Comparison of ENCODE assay signal across 14 cellular contexts in the genomic region with DNA sequence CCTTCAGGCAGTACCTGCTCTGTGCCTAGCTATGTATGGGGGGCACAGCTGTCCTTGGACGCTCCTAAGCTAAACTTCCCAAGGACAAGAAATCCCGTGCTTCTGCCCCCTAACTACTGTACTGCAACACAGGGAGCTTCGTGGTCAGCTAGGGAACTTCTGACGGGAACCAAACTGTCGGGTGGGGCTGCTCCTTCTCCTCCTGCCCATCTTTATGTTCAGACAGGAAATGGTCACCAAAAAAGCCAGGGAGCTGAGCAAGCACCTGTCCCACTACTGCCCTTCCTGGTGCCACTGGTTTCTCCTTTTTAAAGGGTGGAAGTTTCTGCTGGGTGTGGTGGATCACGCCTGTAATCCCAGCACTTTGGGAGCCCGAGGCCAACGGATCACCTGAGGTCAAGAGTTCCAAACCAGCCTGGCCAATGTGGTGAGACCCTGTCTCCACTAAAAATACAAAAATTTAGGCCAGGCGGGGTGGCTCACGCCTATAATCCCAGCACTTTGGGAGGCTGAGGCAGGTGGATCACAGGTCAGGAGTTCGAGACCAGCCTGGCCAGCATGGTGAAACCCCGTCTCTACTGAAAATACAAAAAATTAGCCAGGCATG. TPM values are rescaled to one million over a fixed set of nuclear protein-coding genes. Genes with fewer than 3 reads are reported as not detected.
A peak's percentile ranks its signal among the peaks of the same experiment; 100 is the strongest.
DNase-seq lines count a peak whose midpoint lies in the region; ATAC-seq and TF ChIP-seq lines count a peak whose summit lies in the region.
"Had no signal": no experiment of that assay in that cellular context is flagged by ENCODE, and none has a peak within 500 bp of the region (broad histone marks: within the 10 kb centered on the region; RNA-seq: fewer than 3 reads in every experiment).

No MANE protein-coding gene starts in this region.

- H4K8ac ChIP-seq in IMR-90 (ENCODE audit: low read depth in 2 of 2, low read length in 2 of 2) = no peak overlapping the region

- no peak overlapping the region for H3K4me3 ChIP-seq in IMR-90 (ENCODE audit: insufficient read depth, low read depth, low read length)
- H3K4me3 ChIP-seq in mammary epithelial cell (replicated peaks in 1 of 3; ENCODE audit: insufficient read depth in 1 of 3, low read depth in 2 of 3, low read length in 3 of 3) = no peak overlapping the region
- no peak overlapping the region for H3K4me3 ChIP-seq in lung
- no peak overlapping the region for H3K4me3 ChIP-seq in suprapubic skin
- H3K4me3 ChIP-seq in A673 (ENCODE audit: low read depth, low read length, poor library complexity, severe bottlenecking) = no peak overlapping the region
- H3K4me3 ChIP-seq: GM23338 had no signal

- no peak for TF ChIP-seq POLR2A in IMR-90 (IDR thresholded peaks at IDR 0.05; ENCODE audit: low read depth, low read length)
- TF ChIP-seq POLR2A in suprapubic skin (IDR thresholded peaks at IDR 0.05) = no peak

- dilution Hi-C loops in IMR-90 (cut with HindIII; ENCODE audit: low sequenced_read_pairs, unreplicated experiment) = no loop called here
- dilution Hi-C loops in mammary epithelial cell (cut with HindIII; ENCODE audit: low sequenced_read_pairs) = no loop called here

- WGBS in IMR-90 (ENCODE audit: extremely low coverage in 2 of 2, insufficient read length in 1 of 2), 2 experiments = no CpG with 5 or more reads among the region's 12 CpGs
- WGBS in mammary epithelial cell (ENCODE audit: low coverage, missing lambda C conversion rate) = 65% methylated on average over 11 of the region's 12 CpGs
- 52 to 67% methylated on average over 12 of the region's 12 CpGs for WGBS in lung, 2 donors
- WGBS in suprapubic skin = 75% methylated on average over 12 of the region's 12 CpGs

- no peak overlapping the region for H3K56ac ChIP-seq in IMR-90 (ENCODE audit: extremely low read depth, insufficient read depth, low read length)

- TF ChIP-seq CTCF in IMR-90 (conservative IDR thresholded peaks at IDR 0.05; ENCODE audit: low read depth, low read length) (no peak), mammary epithelial cell (conservative IDR thresholded peaks at IDR 0.05 in 1 of 2, IDR thresholded peaks at IDR 0.05 in 1 of 2; ENCODE audit: extremely low read depth in 1 of 2, insufficient read depth in 1 of 2, low read depth in 1 of 2, low read length in 2 of 2) (no peak), lung (IDR thresholded peaks at IDR 0.05; ENCODE audit: control extremely low read depth, extremely low read depth) (no peak), suprapubic skin (IDR thresholded peaks at IDR 0.05) (no peak), A673 (conservative IDR thresholded peaks at IDR 0.05; ENCODE audit: low read depth, low read length) (no peak)

- H2BK15ac ChIP-seq in IMR-90 (ENCODE audit: low read depth, low read length) = no peak overlapping the region; the same call in 2 of the 3 replicates

- H3K79me1 ChIP-seq in IMR-90 (ENCODE audit: low read depth in 1 of 2, low read length in 2 of 2) = peaks cover 13 to 82% of the 10 kb centered on the region in 2 experiments; a peak in 3 of 4 replicates

- H3K4me2 ChIP-seq in IMR-90 (ENCODE audit: low read depth, low read length) (no peak overlapping the region), mammary epithelial cell (ENCODE audit: insufficient read depth, low read depth, low read length) (peak overlapping the region; percentile 61)
- H3K4me2 ChIP-seq: GM23338 had no signal

- no peak overlapping the region for H2BK5ac ChIP-seq in IMR-90 (ENCODE audit: low read depth, low read length, poor library complexity, severe bottlenecking)

- TF ChIP-seq RAD21 in IMR-90 (IDR thresholded peaks at IDR 0.05; ENCODE audit: low read length) = no peak

- H3K9me3 ChIP-seq in IMR-90 (ENCODE audit: control insufficient read depth, insufficient read depth, low read length) = no peaks in the 10 kb centered on the region
- H3K9me3 ChIP-seq in mammary epithelial cell (replicated peaks; ENCODE audit: insufficient read depth, low read length) = no peaks in the 10 kb centered on the region
- H3K9me3 ChIP-seq in lung (ENCODE audit: control insufficient read depth in 2 of 2, insufficient read depth in 1 of 2, low read length in 1 of 2) = no peaks in the 10 kb centered on the region
- H3K9me3 ChIP-seq in suprapubic skin = no peaks in the 10 kb centered on the region
- no peaks in the 10 kb centered on the region for H3K9me3 ChIP-seq in A673 (ENCODE audit: low read depth, low read length, poor library complexity, severe bottlenecking)

- DNase-seq in IMR-90 = no peak
- DNase-seq in mammary epithelial cell = no peak
- no peak for DNase-seq in lung (ENCODE audit: low spot score)
- no peak for DNase-seq in suprapubic skin (ENCODE audit: low spot score in 2 of 2)
- DNase-seq in NCI-H2196 treated with DMSO at 0.1 percent for 48 hours (lab: John Stamatoyannopoulos, UW; ENCODE audit: unreplicated experiment) = no peak
- DNase-seq in NCI-H510A treated with DMSO at 0.1 percent for 48 hours (lab: John Stamatoyannopoulos, UW) = no peak
- DNase-seq in A673 (ENCODE audit: low spot score) = no peak
- DNase-seq: activated CD8-positive, alpha-beta memory T cell treated with anti-CD3 and anti-CD28 coated beads, Interleukin-2, amount 50 U/mL, for 48 hours; cerebellar nuclear complex; KBM-7; NCI-H1417 treated with DMSO at 0.1 percent for 48 hours; NCI-H446 treated with DMSO at 0.1 percent for 48 hours; posterior cingulate gyrus had no signal

- H4K91ac ChIP-seq in IMR-90 (ENCODE audit: insufficient read depth, low read depth, low read length) = no peak overlapping the region

- peaks cover 61% of the 10 kb centered on the region for H4K20me1 ChIP-seq in IMR-90 (ENCODE audit: insufficient read depth, low read length)
- no peaks in the 10 kb centered on the region for H4K20me1 ChIP-seq in mammary epithelial cell (ENCODE audit: insufficient read depth, low read length)

- H3K4me1 ChIP-seq in IMR-90 (ENCODE audit: control insufficient read depth, insufficient read depth, low read length) (peaks cover 54% of the 10 kb centered on the region), mammary epithelial cell (ENCODE audit: insufficient read depth, low read length) (peaks cover 94% of the 10 kb centered on the region), lung (ENCODE audit: control insufficient read depth in 2 of 2, insufficient read depth in 2 of 2, low read length in 2 of 2) (peaks cover 42 to 61% of the 10 kb centered on the region in 2 donors), suprapubic skin (peaks cover 90% of the 10 kb centered on the region), A673 (ENCODE audit: insufficient read depth, low read length, poor library complexity, severe bottlenecking) (peaks cover 48% of the 10 kb centered on the region)

- H3K9ac ChIP-seq in IMR-90 (ENCODE audit: low read depth, low read length) = no peak overlapping the region
- peak overlapping the region; percentile 60 for H3K9ac ChIP-seq in mammary epithelial cell (ENCODE audit: insufficient read depth, low read length)

- H3K36me3 ChIP-seq in IMR-90 (ENCODE audit: control insufficient read depth, insufficient read depth, low read length) (peaks cover 5% of the 10 kb centered on the region), mammary epithelial cell (ENCODE audit: insufficient read depth, low read length) (peaks cover 6% of the 10 kb centered on the region), lung (ENCODE audit: control insufficient read depth in 2 of 2, insufficient read depth in 2 of 2, low read length in 2 of 2) (no peaks in the 10 kb centered on the region), suprapubic skin (no peaks in the 10 kb centered on the region), A673 (ENCODE audit: insufficient read depth, low read length, poor library complexity, severe bottlenecking) (no peaks in the 10 kb centered on the region)

- H3K14ac ChIP-seq in IMR-90 (replicated peaks; ENCODE audit: low read depth, low read length) = 0 out of 2 replicates have a peak overlapping the region, but pooled peaks have one; percentile 36

- CTCF ChIA-PET in IMR-90 (lab: Yijun Ruan, JAX) (interaction anchor here (1.5 to 2.8 kb wide), 2 partner anchors 12 to 26 kb away, joined by 4 to 12 read pairs; partner anchors contain the start of gene PXN), mammary epithelial cell (lab: Charles Lee; ENCODE audit: low non-redundant PET) (interaction anchor here (0.6 kb wide), 2 partner anchors 7 to 23 kb away, joined by 5 to 9 read pairs; no protein-coding TSS in a partner anchor), A673 (lab: Charles Lee) (interaction anchor here (0.6 to 1.4 kb wide), 3 partner anchors 11 to 194 kb away, joined by 3 to 5 read pairs (median 5); partner anchors contain the start of gene PXN)

- H2BK120ac ChIP-seq in IMR-90 (ENCODE audit: low read depth, low read length) = no peak overlapping the region; the same call in 1 of the 2 replicates

- POLR2A ChIA-PET in IMR-90 (lab: Charles Lee; ENCODE audit: unreplicated experiment) = interaction anchor here (0.5 to 1.6 kb wide), 6 partner anchors 8 to 978 kb away, joined by 4 to 12 read pairs (median 6); no protein-coding TSS in a partner anchor
- POLR2A ChIA-PET in A673 (lab: Charles Lee; ENCODE audit: low non-redundant PET) = interaction anchor here (0.5 to 0.9 kb wide), 2 partner anchors 52 to 163 kb away, joined by 4 read pairs; no protein-coding TSS in a partner anchor

- ATAC-seq in IMR-90 (ENCODE audit: low read depth) = no peak
- no peak for ATAC-seq in lung (ENCODE audit: insufficient read depth, low FRiP score)
- ATAC-seq: GM23338 had no signal

- H4K5ac ChIP-seq in IMR-90 (ENCODE audit: low read depth, low read length) = no peak overlapping the region

- H3K27ac ChIP-seq in IMR-90 (ENCODE audit: insufficient read depth, low read length) (0 out of 2 replicates have a peak overlapping the region, but pooled peaks have one; percentile 8), mammary epithelial cell (ENCODE audit: insufficient read depth, low read depth, low read length) (peak overlapping the region; percentile 97), lung (ENCODE audit: low read depth in 1 of 2, low read length in 1 of 2) (peak overlapping the region; percentile 17 to 85), suprapubic skin (peak overlapping the region; percentile 86), A673 (ENCODE audit: low read depth, low read length, poor library complexity, severe bottlenecking) (no peak overlapping the region)

- H3K4ac ChIP-seq in IMR-90 (ENCODE audit: low read depth, low read length) = peak overlapping the region; percentile 45

- H2AFZ ChIP-seq in IMR-90 (replicated peaks; ENCODE audit: low read length, poor library complexity) (no peak overlapping the region), mammary epithelial cell (ENCODE audit: low read depth, low read length) (no peak overlapping the region)
- H2AFZ ChIP-seq: GM23338 had no signal

- TF ChIP-seq EP300 in suprapubic skin (IDR thresholded peaks at IDR 0.05) = no peak

- peak overlapping the region; percentile 64; the same call in 1 of the 2 replicates for H2AK5ac ChIP-seq in IMR-90 (ENCODE audit: low read depth, low read length)

- no peak overlapping the region for H3K18ac ChIP-seq in IMR-90 (ENCODE audit: low read depth, low read length)

- in situ Hi-C loops in IMR-90 (cut with MboI; ENCODE audit: low sequenced_read_pairs) (no loop called here), mammary epithelial cell (cut with MboI; ENCODE audit: low sequenced_read_pairs in 2 of 2) (no loop called here)

- H3K27me3 ChIP-seq in IMR-90 (ENCODE audit: control insufficient read depth, insufficient read depth, low read length) (no peaks in the 10 kb centered on the region), mammary epithelial cell (ENCODE audit: insufficient read depth, low read length) (no peaks in the 10 kb centered on the region), lung (ENCODE audit: control insufficient read depth, insufficient read depth) (no peaks in the 10 kb centered on the region), suprapubic skin (no peaks in the 10 kb centered on the region), A673 (replicated peaks; ENCODE audit: insufficient read depth, low read depth, low read length, poor library complexity) (no peaks in the 10 kb centered on the region)

- no peak overlapping the region; the same call in 1 of the 2 replicates for H3K23ac ChIP-seq in IMR-90 (ENCODE audit: low read depth, low read length)

- BruUV-seq in IMR-90 (replicated peaks; lab: Mats Ljungman, UMichigan) (no TSS peak), mammary epithelial cell (replicated peaks; lab: Mats Ljungman, UMichigan) (no TSS peak), A673 (replicated peaks; lab: Mats Ljungman, UMichigan) (no TSS peak)

- H2BK20ac ChIP-seq in IMR-90 (ENCODE audit: low read depth, low read length) = no peak overlapping the region

- peaks cover 62% of the 10 kb centered on the region for H3K9me1 ChIP-seq in IMR-90 (ENCODE audit: insufficient read depth, low read length)

- no peak overlapping the region for H2AK9ac ChIP-seq in IMR-90 (replicated peaks; ENCODE audit: low read depth, low read length, poor library complexity)

- peaks cover 100% of the 10 kb centered on the region for H3K79me2 ChIP-seq in mammary epithelial cell (ENCODE audit: insufficient read depth, low read length)

- intact Hi-C loops in IMR-90 (cut with micrococcal nuclease) = no loop called here
- intact Hi-C loops in mammary epithelial cell (cut with micrococcal nuclease) = loop anchor here (1.0 kb wide), 1 partner anchor 18 kb away; no protein-coding TSS in a partner anchor
- intact Hi-C loops in A673 (cut with micrococcal nuclease; ENCODE audit: unreplicated experiment) = no loop called here

RNA-seq across cellular contexts. Expression of gene PXN, which starts 26.6 kb away (rescaled TPM):
- total RNA-seq in IMR-90 (2012; rRNA removed) = 33.9 and 46.6 TPM in 2 replicates
- 134 and 139 TPM in 2 replicates for polyA plus RNA-seq in IMR-90 (2012; rRNA removed)
- 104 and 123 TPM in 2 replicates for polyA plus RNA-seq in IMR-90 (2012; cell fraction: cytosol; rRNA removed)
- 210 and 333 TPM in 2 replicates for polyA plus RNA-seq in IMR-90 (2012; cell fraction: nucleus; rRNA removed; ENCODE audit: low replicate concordance)
- total RNA-seq in mammary epithelial cell = 100 to 1,000 TPM; 155 to 477 TPM
- 166 TPM for polyA plus RNA-seq in mammary epithelial cell
- 597 TPM for polyA minus RNA-seq in mammary epithelial cell
- 100 to 1,000 TPM in 1 of 2 donors, 10 to 100 TPM in 1; 81.1 to 117 TPM for total RNA-seq in lung
- 10 to 100 TPM; 81.3 to 100.0 TPM for polyA plus RNA-seq in lung
- total RNA-seq in suprapubic skin = 10 to 100 TPM; 37.2 to 63.7 (median 51.6) TPM
- total RNA-seq in A673 (2021) = 110 and 127 TPM in 2 replicates

RNA-seq across cellular contexts. Expression of gene RPLP0, which starts 38.0 kb away (rescaled TPM):
- total RNA-seq in IMR-90 (2012; rRNA removed) = 4,496 and 5,401 TPM in 2 replicates
- polyA plus RNA-seq in IMR-90 (2012; rRNA removed) = 5,590 and 6,356 TPM in 2 replicates
- polyA plus RNA-seq in IMR-90 (2012; cell fraction: cytosol; rRNA removed) = 2,244 and 4,987 TPM in 2 replicates
- polyA plus RNA-seq in IMR-90 (2012; cell fraction: nucleus; rRNA removed; ENCODE audit: low replicate concordance) = 1,556 and 2,037 TPM in 2 replicates
- total RNA-seq in mammary epithelial cell = 1,000 to 10,000 TPM; 2,131 to 2,307 TPM
- polyA plus RNA-seq in mammary epithelial cell = 9,728 TPM
- polyA minus RNA-seq in mammary epithelial cell = 2,830 TPM
- 1,000 to 10,000 TPM; 1,492 to 1,979 TPM for total RNA-seq in lung
- polyA plus RNA-seq in lung = 1,000 to 10,000 TPM; 2,934 to 3,190 TPM
- 1,000 to 10,000 TPM; 1,993 to 4,861 (median 3,987) TPM for total RNA-seq in suprapubic skin
- 1,951 and 2,047 TPM in 2 replicates for total RNA-seq in A673 (2021)

RNA-seq across cellular contexts. Expression of gene GCN1, which starts 44.4 kb away (rescaled TPM):
- 65.8 and 77.6 TPM in 2 replicates for total RNA-seq in IMR-90 (2012; rRNA removed)
- 57.8 and 76.1 TPM in 2 replicates for polyA plus RNA-seq in IMR-90 (2012; rRNA removed)
- polyA plus RNA-seq in IMR-90 (2012; cell fraction: cytosol; rRNA removed) = 28.3 and 50.4 TPM in 2 replicates
- polyA plus RNA-seq in IMR-90 (2012; cell fraction: nucleus; rRNA removed; ENCODE audit: low replicate concordance) = 74.2 and 147 TPM in 2 replicates
- total RNA-seq in mammary epithelial cell = 100 to 1,000 TPM in 1 of 2 donors, 10 to 100 TPM in 1; 92.5 to 109 TPM
- polyA plus RNA-seq in mammary epithelial cell = 45.7 TPM
- polyA minus RNA-seq in mammary epithelial cell = 341 TPM
- total RNA-seq in lung = 10 to 100 TPM; 76.4 to 93.6 TPM
- 10 to 100 TPM; 19.3 to 29.7 TPM for polyA plus RNA-seq in lung
- 100 to 1,000 TPM in 2 of 4 donors, 10 to 100 TPM in 2; 62.0 to 310 (median 101) TPM for total RNA-seq in suprapubic skin
- 129 and 131 TPM in 2 replicates for total RNA-seq in A673 (2021)

RNA-seq across cellular contexts. Expression of gene RNU4-2, which starts 52.8 kb away (rescaled TPM):
- total RNA-seq in IMR-90 (2012; rRNA removed) (under 0.01 TPM in 2 replicates), mammary epithelial cell (1,000 to 10,000 TPM in 1 of 2 donors, under 1 TPM in 1; under 0.01 to 1,580 TPM), lung (over 10,000 TPM in 1 of 2 donors, under 1 TPM in 1; under 0.01 to 10,045 TPM), suprapubic skin (under 1 TPM; under 0.01 TPM), A673 (2021) (2,640 and 2,668 TPM in 2 replicates)
- polyA plus RNA-seq in IMR-90 (2012; rRNA removed) (not detected in 2 replicates), mammary epithelial cell (under 0.01 TPM), lung (not detected)
- not detected in 2 replicates for polyA plus RNA-seq in IMR-90 (2012; cell fraction: cytosol; rRNA removed)
- not detected in 2 replicates for polyA plus RNA-seq in IMR-90 (2012; cell fraction: nucleus; rRNA removed; ENCODE audit: low replicate concordance)
- polyA minus RNA-seq in mammary epithelial cell = under 0.01 TPM
- total RNA-seq: GM23338 had no signal
- polyA plus RNA-seq: GM23338 had no signal

RNA-seq across cellular contexts. Expression of gene RNU4-1, which starts 54.1 kb away (rescaled TPM):
- under 0.01 TPM in 2 replicates for total RNA-seq in IMR-90 (2012; rRNA removed)
- polyA plus RNA-seq in IMR-90 (2012; rRNA removed) = not detected in 2 replicates
- polyA plus RNA-seq in IMR-90 (2012; cell fraction: cytosol; rRNA removed) = not detected in 2 replicates
- polyA plus RNA-seq in IMR-90 (2012; cell fraction: nucleus; rRNA removed; ENCODE audit: low replicate concordance) = not detected in 2 replicates
- 1,000 to 10,000 TPM in 1 of 2 donors, under 1 TPM in 1; under 0.01 to 1,952 TPM for total RNA-seq in mammary epithelial cell
- polyA plus RNA-seq in mammary epithelial cell = under 0.01 TPM
- under 0.01 TPM for polyA minus RNA-seq in mammary epithelial cell
- 1,000 to 10,000 TPM in 1 of 2 donors, under 1 TPM in 1; under 0.01 to 2,200 TPM for total RNA-seq in lung
- polyA plus RNA-seq in lung = not detected
- not detected for total RNA-seq in suprapubic skin
- total RNA-seq in A673 (2021) = 1,130 and 1,293 TPM in 2 replicates
- total RNA-seq: GM23338 had no signal
